Comparison of ENCODE assay signal across 21 cellular contexts in genomic region chr20:1822564-1823420, GRCh38.
DNase-seq lines count a peak whose midpoint lies in the region; ATAC-seq and TF ChIP-seq lines count a peak whose summit lies in the region.
"Had no signal": no experiment of that assay in that cellular context is flagged by ENCODE, and none has a peak within 500 bp of the region (broad histone marks: within the 10 kb centered on the region; RNA-seq: fewer than 3 reads in every experiment).

No MANE protein-coding gene starts in this region.

- H3K36me3 ChIP-seq in endodermal cell (ENCODE audit: control insufficient read depth, insufficient read depth, low read length), result no peaks in the 10 kb centered on the region
- H3K36me3 ChIP-seq in mesenchymal stem cell (ENCODE audit: control insufficient read depth in 1 of 2, insufficient read depth in 2 of 2, low read depth in 1 of 2, low read length in 2 of 2), result no peaks in the 10 kb centered on the region
- no peaks in the 10 kb centered on the region for H3K36me3 ChIP-seq in upper lobe of right lung
- H3K36me3 ChIP-seq: esophagus squamous epithelium, HAP-1, heart right ventricle, SJCRH30, tibial artery, WERI-Rb-1 had no signal

- H2BK15ac ChIP-seq in mesenchymal stem cell (ENCODE audit: low read depth, poor library complexity, severe bottlenecking), result no peak overlapping the region

- no peaks in the 10 kb centered on the region for H3K79me1 ChIP-seq in mesenchymal stem cell (replicated peaks; ENCODE audit: low read length, poor library complexity, severe bottlenecking)

- no peak overlapping the region for H2AFZ ChIP-seq in mesenchymal stem cell (ENCODE audit: low read depth, low read length)

- ATAC-seq in upper lobe of right lung, result no peak
- ATAC-seq: activated CD8-positive, alpha-beta T cell treated with anti-CD3 and anti-CD28 coated beads for 36 hours; activated T-cell treated with anti-CD3 and anti-CD28 coated beads, Interleukin-2, amount 50 U/mL, for 4 hours; heart right ventricle; PC-3 had no signal

- H3K18ac ChIP-seq in mesenchymal stem cell (ENCODE audit: low read depth in 1 of 2, low read length in 2 of 2), result no peak overlapping the region

- H3K4me1 Mint-ChIP-seq in endodermal cell, result peaks cover 18% of the 10 kb centered on the region

- H3K27me3 ChIP-seq in endodermal cell (ENCODE audit: control insufficient read depth, insufficient read depth, low read length, poor library complexity, severe bottlenecking) (peaks cover 9% of the 10 kb centered on the region), mesenchymal stem cell (ENCODE audit: control insufficient read depth in 1 of 2, insufficient read depth in 1 of 2, low read length in 2 of 2) (peaks cover 0 to 9% of the 10 kb centered on the region in 2 experiments), upper lobe of right lung (no peaks in the 10 kb centered on the region)
- H3K27me3 ChIP-seq: esophagus squamous epithelium, SJCRH30, tibial artery had no signal

- H4K91ac ChIP-seq in mesenchymal stem cell (ENCODE audit: low read length), result no peak overlapping the region

- H3K4me3 ChIP-seq in endodermal cell (ENCODE audit: low read length) (no peak overlapping the region), mesenchymal stem cell (ENCODE audit: insufficient read depth in 1 of 2, low read depth in 1 of 2, low read length in 2 of 2) (no peak overlapping the region), upper lobe of right lung (no peak overlapping the region)
- H3K4me3 ChIP-seq: esophagus squamous epithelium, HAP-1, heart right ventricle, SJCRH30, tibial artery had no signal

- intact Hi-C loops in upper lobe of right lung (cut with DNase I), result no loop called here

- no peak overlapping the region for H4K8ac ChIP-seq in mesenchymal stem cell (ENCODE audit: low read length)

- no peak overlapping the region for H3K4me2 ChIP-seq in mesenchymal stem cell (ENCODE audit: low read length, poor library complexity, severe bottlenecking)

- no peak overlapping the region for H3K27ac ChIP-seq in endodermal cell (ENCODE audit: low read depth, low read length)
- H3K27ac ChIP-seq in mesenchymal stem cell (ENCODE audit: low read length, poor library complexity, severe bottlenecking), result no peak overlapping the region
- H3K27ac ChIP-seq in upper lobe of right lung, result no peak overlapping the region
- H3K27ac ChIP-seq: esophagus squamous epithelium, SJCRH30, tibial artery, WERI-Rb-1 had no signal

- no peaks in the 10 kb centered on the region for H3K36me3 Mint-ChIP-seq in endodermal cell (ENCODE audit: low read depth)

- 80 to 84% methylated on average over 1 to 2 of the region's 4 CpGs for WGBS in endodermal cell (ENCODE audit: insufficient coverage in 1 of 2, insufficient read length in 1 of 2), 2 experiments
- WGBS in mesenchymal stem cell, result 30% methylated on average over 2 of the region's 4 CpGs

- no peak overlapping the region for H3K4ac ChIP-seq in mesenchymal stem cell (ENCODE audit: low read depth in 1 of 2, low read length in 2 of 2)

- no peak overlapping the region for H3K23ac ChIP-seq in mesenchymal stem cell (ENCODE audit: low read length in 2 of 2)

- no peaks in the 10 kb centered on the region for H3K9me3 Mint-ChIP-seq in endodermal cell

- no peak overlapping the region for H3K14ac ChIP-seq in mesenchymal stem cell (ENCODE audit: low read length in 2 of 2)

- peaks cover 11% of the 10 kb centered on the region for H3K27me3 Mint-ChIP-seq in endodermal cell (ENCODE audit: insufficient read depth)

- no peak overlapping the region for H2BK120ac ChIP-seq in mesenchymal stem cell (ENCODE audit: low read depth, low read length)

- H3K9me3 ChIP-seq in endodermal cell (ENCODE audit: control insufficient read depth, low read length) (no peaks in the 10 kb centered on the region), mesenchymal stem cell (ENCODE audit: control insufficient read depth, low read length) (peaks cover 31% of the 10 kb centered on the region), upper lobe of right lung (no peaks in the 10 kb centered on the region)

- no peak overlapping the region for H3K4me3 Mint-ChIP-seq in endodermal cell
- H3K4me3 Mint-ChIP-seq: activated CD8-positive, alpha-beta T cell treated with anti-CD3 and anti-CD28 coated beads for 36 hours; activated T-cell treated with anti-CD3 and anti-CD28 coated beads, Interleukin-2, amount 50 U/mL, for 4 hours had no signal

- H3K4me1 ChIP-seq in endodermal cell (ENCODE audit: control insufficient read depth, insufficient read depth, low read length) (no peaks in the 10 kb centered on the region), mesenchymal stem cell (ENCODE audit: control insufficient read depth, insufficient read depth, low read depth, low read length) (peaks cover 5% of the 10 kb centered on the region), upper lobe of right lung (peaks cover 5% of the 10 kb centered on the region)
- H3K4me1 ChIP-seq: SJCRH30 had no signal

- H2BK5ac ChIP-seq in mesenchymal stem cell (ENCODE audit: low read depth, low read length, poor library complexity, severe bottlenecking), result no peak overlapping the region

- TF ChIP-seq CTCF in endodermal cell (conservative IDR thresholded peaks at IDR 0.05) (peak; percentile 19), upper lobe of right lung (IDR thresholded peaks at IDR 0.05) (no peak)

- H2AK5ac ChIP-seq in mesenchymal stem cell (ENCODE audit: low read length, severe bottlenecking), result no peak overlapping the region

- DNase-seq in AG08395 (ENCODE audit: low spot score), result peak; percentile 31
- peak; percentile 35 for DNase-seq in HT1080 (ENCODE audit: low read depth)
- no peak for DNase-seq in endodermal cell
- DNase-seq in mesenchymal stem cell, result peak; percentile 77
- no peak for DNase-seq in NCI-H1105 (lab: John Stamatoyannopoulos, UW)
- no peak for DNase-seq in mesenteric fat pad (ENCODE audit: low spot score)
- DNase-seq in A172 (ENCODE audit: low spot score), result no peak
- no peak for DNase-seq in upper lobe of right lung
- DNase-seq: activated CD8-positive, alpha-beta T cell treated with anti-CD3 and anti-CD28 coated beads for 36 hours; activated naive CD4-positive, alpha-beta T cell treated with anti-CD3 and anti-CD28 coated beads, Interleukin-2, amount 50 U/mL, for 16 hours; activated T-cell treated with anti-CD3 and anti-CD28 coated beads, Interleukin-2, amount 50 U/mL, for 4 hours; esophagus squamous epithelium; heart right ventricle; NCI-H146; PC-3; SJCRH30; stimulated activated naive CD4-positive, alpha-beta T cell; T-helper 2 cell; WERI-Rb-1 had no signal

- no peak overlapping the region for H3K9ac ChIP-seq in endodermal cell (ENCODE audit: extremely low read depth, low read length, poor library complexity, severe bottlenecking)
- H3K9ac ChIP-seq in mesenchymal stem cell (ENCODE audit: low read length), result no peak overlapping the region

- H3K27ac Mint-ChIP-seq in endodermal cell, result no peak overlapping the region
- H3K27ac Mint-ChIP-seq: activated CD8-positive, alpha-beta T cell treated with anti-CD3 and anti-CD28 coated beads for 36 hours had no signal

- H2BK12ac ChIP-seq in mesenchymal stem cell (ENCODE audit: low read length in 2 of 2), result no peak overlapping the region

Comparison
In these comparisons a context has a peak if more than half of its experiments do, and no peak if none do; other contexts are left out.
1. DNase-seq: peak in AG08395 (single experiment), HT1080 (single experiment) and mesenchymal stem cell (single experiment); none in endodermal cell (single experiment), NCI-H1105 (single experiment), mesenteric fat pad (single experiment), A172 (single experiment) and upper lobe of right lung (single experiment).